Comparison of ENCODE assay signal across 1 cellular context in the genomic region with DNA sequence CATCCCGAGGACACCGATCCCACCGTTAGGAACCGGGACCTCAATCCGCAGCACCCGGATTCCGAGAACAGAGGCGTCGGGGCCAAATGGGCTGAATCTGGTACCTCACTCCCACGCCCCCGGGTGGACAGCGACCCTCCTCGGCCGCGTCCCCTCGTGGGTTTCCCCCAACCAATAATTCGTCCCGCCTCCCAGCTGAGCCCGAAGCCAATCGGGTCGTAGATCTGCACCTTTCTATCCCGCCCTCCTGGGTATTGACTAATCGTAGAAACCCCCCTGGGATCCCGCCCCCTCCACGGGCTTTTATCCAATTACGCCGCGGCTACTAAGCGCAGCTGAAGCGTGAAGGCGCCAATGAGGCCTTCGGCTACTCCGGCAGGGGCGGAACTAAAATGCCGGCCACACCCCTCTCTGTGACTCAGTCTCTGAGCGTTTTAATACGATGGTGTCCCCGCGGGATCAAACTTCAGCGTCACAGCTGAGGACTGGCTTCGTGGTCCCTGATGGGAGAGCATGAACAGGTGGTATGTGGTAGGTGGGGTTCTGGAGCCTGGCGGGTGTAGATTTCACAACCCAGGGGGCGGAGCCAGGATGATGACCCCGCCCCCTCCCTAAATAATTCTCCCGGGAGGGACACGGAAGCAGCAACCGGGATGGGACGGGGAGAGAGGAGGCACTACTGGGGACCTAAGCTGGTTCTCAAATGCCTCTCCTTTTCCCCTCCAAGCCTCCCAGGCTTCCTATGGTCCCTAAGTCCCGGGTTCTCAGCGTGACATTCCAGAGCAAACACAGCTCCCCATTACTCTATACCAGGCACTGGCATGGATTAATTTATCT.
TF ChIP-seq lines count a peak whose summit lies in the region.

A gene with protein sequence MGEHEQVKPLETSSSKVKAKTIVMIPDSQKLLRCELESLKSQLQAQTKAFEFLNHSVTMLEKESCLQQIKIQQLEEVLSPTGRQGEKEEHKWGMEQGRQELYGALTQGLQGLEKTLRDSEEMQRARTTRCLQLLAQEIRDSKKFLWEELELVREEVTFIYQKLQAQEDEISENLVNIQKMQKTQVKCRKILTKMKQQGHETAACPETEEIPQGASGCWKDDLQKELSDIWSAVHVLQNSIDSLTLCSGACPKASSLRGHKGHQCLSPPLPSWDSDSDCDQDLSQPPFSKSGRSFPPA (plus strand): TSS at position 416 of the 837 bp plus-strand sequence. CDS start 88 bp downstream, at position 504.
A gene (minus strand): TSS at position 165 of the 837 bp plus-strand sequence. CDS start 649 bp downstream, outside the sequence.

TF ChIP-seq in K562, 482 proteins besides CTCF, POLR2A, EP300 and RAD21 (continued from another document and continues in another):
- TF ChIP-seq, protein P1, sequence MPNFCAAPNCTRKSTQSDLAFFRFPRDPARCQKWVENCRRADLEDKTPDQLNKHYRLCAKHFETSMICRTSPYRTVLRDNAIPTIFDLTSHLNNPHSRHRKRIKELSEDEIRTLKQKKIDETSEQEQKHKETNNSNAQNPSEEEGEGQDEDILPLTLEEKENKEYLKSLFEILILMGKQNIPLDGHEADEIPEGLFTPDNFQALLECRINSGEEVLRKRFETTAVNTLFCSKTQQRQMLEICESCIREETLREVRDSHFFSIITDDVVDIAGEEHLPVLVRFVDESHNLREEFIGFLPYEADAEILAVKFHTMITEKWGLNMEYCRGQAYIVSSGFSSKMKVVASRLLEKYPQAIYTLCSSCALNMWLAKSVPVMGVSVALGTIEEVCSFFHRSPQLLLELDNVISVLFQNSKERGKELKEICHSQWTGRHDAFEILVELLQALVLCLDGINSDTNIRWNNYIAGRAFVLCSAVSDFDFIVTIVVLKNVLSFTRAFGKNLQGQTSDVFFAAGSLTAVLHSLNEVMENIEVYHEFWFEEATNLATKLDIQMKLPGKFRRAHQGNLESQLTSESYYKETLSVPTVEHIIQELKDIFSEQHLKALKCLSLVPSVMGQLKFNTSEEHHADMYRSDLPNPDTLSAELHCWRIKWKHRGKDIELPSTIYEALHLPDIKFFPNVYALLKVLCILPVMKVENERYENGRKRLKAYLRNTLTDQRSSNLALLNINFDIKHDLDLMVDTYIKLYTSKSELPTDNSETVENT (CRISPR knock-in tag; IDR thresholded peaks at IDR 0.05): 0 out of 2 replicates have a peak, but pooled peaks have one; percentile 31
- TF ChIP-seq, protein P2, sequence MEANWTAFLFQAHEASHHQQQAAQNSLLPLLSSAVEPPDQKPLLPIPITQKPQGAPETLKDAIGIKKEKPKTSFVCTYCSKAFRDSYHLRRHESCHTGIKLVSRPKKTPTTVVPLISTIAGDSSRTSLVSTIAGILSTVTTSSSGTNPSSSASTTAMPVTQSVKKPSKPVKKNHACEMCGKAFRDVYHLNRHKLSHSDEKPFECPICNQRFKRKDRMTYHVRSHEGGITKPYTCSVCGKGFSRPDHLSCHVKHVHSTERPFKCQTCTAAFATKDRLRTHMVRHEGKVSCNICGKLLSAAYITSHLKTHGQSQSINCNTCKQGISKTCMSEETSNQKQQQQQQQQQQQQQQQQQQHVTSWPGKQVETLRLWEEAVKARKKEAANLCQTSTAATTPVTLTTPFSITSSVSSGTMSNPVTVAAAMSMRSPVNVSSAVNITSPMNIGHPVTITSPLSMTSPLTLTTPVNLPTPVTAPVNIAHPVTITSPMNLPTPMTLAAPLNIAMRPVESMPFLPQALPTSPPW (CRISPR knock-in tag; IDR thresholded peaks at IDR 0.05): peak; percentile 45; the same call in 1 of the 2 replicates
- TF ChIP-seq SAFB2 (IDR thresholded peaks at IDR 0.05; ENCODE audit: borderline replicate concordance, low read depth, low read length, severe bottlenecking) (no peak), JUND (IDR thresholded peaks at IDR 0.05; ENCODE audit: borderline replicate concordance, low read depth, low read length) (peak; percentile 87), JUND (tag; IDR thresholded peaks at IDR 0.05; ENCODE audit: borderline replicate concordance, low read depth, low read length) (peak; percentile 80; the same call in 1 of the 3 replicates), DACH1 (IDR thresholded peaks at IDR 0.05; ENCODE audit: partially characterized antibody) (peak; percentile 80), CREM (IDR thresholded peaks at IDR 0.05; ENCODE audit: low read depth) (peak; percentile 80), SETDB1 (IDR thresholded peaks at IDR 0.05; ENCODE audit: low read length) (no peak), ELF2 (CRISPR knock-in tag; IDR thresholded peaks at IDR 0.05) (peak; percentile 66), ZBTB1 (CRISPR knock-in tag; IDR thresholded peaks at IDR 0.05; ENCODE audit: borderline replicate concordance, low read depth) (no peak), TOE1 (IDR thresholded peaks at IDR 0.05; ENCODE audit: borderline replicate concordance) (0 out of 2 replicates have a peak, but pooled peaks have one; percentile 47), TOE1 (CRISPR knock-in tag; IDR thresholded peaks at IDR 0.05; ENCODE audit: borderline replicate concordance, low read depth) (no peak), RBFOX2 (IDR thresholded peaks at IDR 0.05; ENCODE audit: low read depth, low read length) (peak; percentile 45), SP2 (IDR thresholded peaks at IDR 0.05; ENCODE audit: extremely low read depth, low read depth, low read length, poor library complexity, severe bottlenecking) (peak; percentile 91), KLF16 (IDR thresholded peaks at IDR 0.05) (peak; percentile 61; the same call in 1 of the 2 replicates), CBFA2T3 (IDR thresholded peaks at IDR 0.05) (0 out of 2 replicates have a peak, but pooled peaks have one; percentile 13), JUN (IDR thresholded peaks at IDR 0.05; ENCODE audit: borderline replicate concordance, low read depth, low read length) (peak; percentile 15; the same call in 1 of the 2 replicates), JUN (CRISPR knock-in tag; IDR thresholded peaks at IDR 0.05; ENCODE audit: borderline replicate concordance) (no peak), SMARCA5 (IDR thresholded peaks at IDR 0.05) (no peak), DPF2 (IDR thresholded peaks at IDR 0.05) (0 out of 2 replicates have a peak, but pooled peaks have one; percentile 9), RB1 (IDR thresholded peaks at IDR 0.05; ENCODE audit: low read depth) (0 out of 2 replicates have a peak, but pooled peaks have one; percentile 16), KDM5B (IDR thresholded peaks at IDR 0.05; ENCODE audit: insufficient replicate concordance, low read depth, low read length) (peak; percentile 25), CHD2 (IDR thresholded peaks at IDR 0.05; ENCODE audit: low read depth, low read length) (peak; percentile 76), MYC (IDR thresholded peaks at IDR 0.05; ENCODE audit: low read depth, low read length) (0 out of 2 replicates have a peak, but pooled peaks have one; percentile 12), MYC (CRISPR knock-in tag; IDR thresholded peaks at IDR 0.05; ENCODE audit: borderline replicate concordance, low read depth) (no peak; the same call in 1 of the 2 replicates), CREB1 (IDR thresholded peaks at IDR 0.05) (peak; percentile 81), CREB1 (CRISPR knock-in tag; IDR thresholded peaks at IDR 0.05) (peak; percentile 67; the same call in 1 of the 2 replicates), MAZ (CRISPR knock-in tag; conservative IDR thresholded peaks at IDR 0.05 in 1 of 2, IDR thresholded peaks at IDR 0.05 in 1 of 2) (peak in 1 of 2 experiments; percentile 23; a peak in 1 of 4 replicates), RBM25 (IDR thresholded peaks at IDR 0.05; ENCODE audit: low read depth, low read length, severe bottlenecking) (peak; percentile 71), SP1 (CRISPR knock-in tag; IDR thresholded peaks at IDR 0.05) (peak; percentile 89)
- TF ChIP-seq, protein P3, sequence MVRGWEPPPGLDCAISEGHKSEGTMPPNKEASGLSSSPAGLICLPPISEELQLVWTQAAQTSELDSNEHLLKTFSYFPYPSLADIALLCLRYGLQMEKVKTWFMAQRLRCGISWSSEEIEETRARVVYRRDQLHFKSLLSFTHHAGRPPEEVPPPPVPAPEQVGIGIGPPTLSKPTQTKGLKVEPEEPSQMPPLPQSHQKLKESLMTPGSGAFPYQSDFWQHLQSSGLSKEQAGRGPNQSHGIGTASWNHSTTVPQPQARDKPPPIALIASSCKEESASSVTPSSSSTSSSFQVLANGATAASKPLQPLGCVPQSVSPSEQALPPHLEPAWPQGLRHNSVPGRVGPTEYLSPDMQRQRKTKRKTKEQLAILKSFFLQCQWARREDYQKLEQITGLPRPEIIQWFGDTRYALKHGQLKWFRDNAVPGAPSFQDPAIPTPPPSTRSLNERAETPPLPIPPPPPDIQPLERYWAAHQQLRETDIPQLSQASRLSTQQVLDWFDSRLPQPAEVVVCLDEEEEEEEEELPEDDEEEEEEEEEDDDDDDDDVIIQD (CRISPR knock-in tag; IDR thresholded peaks at IDR 0.05): no peak
- TF ChIP-seq, protein P4, sequence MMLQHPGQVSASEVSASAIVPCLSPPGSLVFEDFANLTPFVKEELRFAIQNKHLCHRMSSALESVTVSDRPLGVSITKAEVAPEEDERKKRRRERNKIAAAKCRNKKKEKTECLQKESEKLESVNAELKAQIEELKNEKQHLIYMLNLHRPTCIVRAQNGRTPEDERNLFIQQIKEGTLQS (IDR thresholded peaks at IDR 0.05): peak; percentile 80
- TF ChIP-seq, protein P4 (CRISPR knock-in tag; conservative IDR thresholded peaks at IDR 0.05): no peak
- TF ChIP-seq, protein P5, sequence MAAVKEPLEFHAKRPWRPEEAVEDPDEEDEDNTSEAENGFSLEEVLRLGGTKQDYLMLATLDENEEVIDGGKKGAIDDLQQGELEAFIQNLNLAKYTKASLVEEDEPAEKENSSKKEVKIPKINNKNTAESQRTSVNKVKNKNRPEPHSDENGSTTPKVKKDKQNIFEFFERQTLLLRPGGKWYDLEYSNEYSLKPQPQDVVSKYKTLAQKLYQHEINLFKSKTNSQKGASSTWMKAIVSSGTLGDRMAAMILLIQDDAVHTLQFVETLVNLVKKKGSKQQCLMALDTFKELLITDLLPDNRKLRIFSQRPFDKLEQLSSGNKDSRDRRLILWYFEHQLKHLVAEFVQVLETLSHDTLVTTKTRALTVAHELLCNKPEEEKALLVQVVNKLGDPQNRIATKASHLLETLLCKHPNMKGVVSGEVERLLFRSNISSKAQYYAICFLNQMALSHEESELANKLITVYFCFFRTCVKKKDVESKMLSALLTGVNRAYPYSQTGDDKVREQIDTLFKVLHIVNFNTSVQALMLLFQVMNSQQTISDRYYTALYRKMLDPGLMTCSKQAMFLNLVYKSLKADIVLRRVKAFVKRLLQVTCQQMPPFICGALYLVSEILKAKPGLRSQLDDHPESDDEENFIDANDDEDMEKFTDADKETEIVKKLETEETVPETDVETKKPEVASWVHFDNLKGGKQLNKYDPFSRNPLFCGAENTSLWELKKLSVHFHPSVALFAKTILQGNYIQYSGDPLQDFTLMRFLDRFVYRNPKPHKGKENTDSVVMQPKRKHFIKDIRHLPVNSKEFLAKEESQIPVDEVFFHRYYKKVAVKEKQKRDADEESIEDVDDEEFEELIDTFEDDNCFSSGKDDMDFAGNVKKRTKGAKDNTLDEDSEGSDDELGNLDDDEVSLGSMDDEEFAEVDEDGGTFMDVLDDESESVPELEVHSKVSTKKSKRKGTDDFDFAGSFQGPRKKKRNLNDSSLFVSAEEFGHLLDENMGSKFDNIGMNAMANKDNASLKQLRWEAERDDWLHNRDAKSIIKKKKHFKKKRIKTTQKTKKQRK (IDR thresholded peaks at IDR 0.05; ENCODE audit: borderline replicate concordance, low read depth, low read length): peak; percentile 95
- TF ChIP-seq, protein P6, sequence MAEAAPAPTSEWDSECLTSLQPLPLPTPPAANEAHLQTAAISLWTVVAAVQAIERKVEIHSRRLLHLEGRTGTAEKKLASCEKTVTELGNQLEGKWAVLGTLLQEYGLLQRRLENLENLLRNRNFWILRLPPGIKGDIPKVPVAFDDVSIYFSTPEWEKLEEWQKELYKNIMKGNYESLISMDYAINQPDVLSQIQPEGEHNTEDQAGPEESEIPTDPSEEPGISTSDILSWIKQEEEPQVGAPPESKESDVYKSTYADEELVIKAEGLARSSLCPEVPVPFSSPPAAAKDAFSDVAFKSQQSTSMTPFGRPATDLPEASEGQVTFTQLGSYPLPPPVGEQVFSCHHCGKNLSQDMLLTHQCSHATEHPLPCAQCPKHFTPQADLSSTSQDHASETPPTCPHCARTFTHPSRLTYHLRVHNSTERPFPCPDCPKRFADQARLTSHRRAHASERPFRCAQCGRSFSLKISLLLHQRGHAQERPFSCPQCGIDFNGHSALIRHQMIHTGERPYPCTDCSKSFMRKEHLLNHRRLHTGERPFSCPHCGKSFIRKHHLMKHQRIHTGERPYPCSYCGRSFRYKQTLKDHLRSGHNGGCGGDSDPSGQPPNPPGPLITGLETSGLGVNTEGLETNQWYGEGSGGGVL (CRISPR knock-in tag; IDR thresholded peaks at IDR 0.05): no peak
- TF ChIP-seq, protein P7, sequence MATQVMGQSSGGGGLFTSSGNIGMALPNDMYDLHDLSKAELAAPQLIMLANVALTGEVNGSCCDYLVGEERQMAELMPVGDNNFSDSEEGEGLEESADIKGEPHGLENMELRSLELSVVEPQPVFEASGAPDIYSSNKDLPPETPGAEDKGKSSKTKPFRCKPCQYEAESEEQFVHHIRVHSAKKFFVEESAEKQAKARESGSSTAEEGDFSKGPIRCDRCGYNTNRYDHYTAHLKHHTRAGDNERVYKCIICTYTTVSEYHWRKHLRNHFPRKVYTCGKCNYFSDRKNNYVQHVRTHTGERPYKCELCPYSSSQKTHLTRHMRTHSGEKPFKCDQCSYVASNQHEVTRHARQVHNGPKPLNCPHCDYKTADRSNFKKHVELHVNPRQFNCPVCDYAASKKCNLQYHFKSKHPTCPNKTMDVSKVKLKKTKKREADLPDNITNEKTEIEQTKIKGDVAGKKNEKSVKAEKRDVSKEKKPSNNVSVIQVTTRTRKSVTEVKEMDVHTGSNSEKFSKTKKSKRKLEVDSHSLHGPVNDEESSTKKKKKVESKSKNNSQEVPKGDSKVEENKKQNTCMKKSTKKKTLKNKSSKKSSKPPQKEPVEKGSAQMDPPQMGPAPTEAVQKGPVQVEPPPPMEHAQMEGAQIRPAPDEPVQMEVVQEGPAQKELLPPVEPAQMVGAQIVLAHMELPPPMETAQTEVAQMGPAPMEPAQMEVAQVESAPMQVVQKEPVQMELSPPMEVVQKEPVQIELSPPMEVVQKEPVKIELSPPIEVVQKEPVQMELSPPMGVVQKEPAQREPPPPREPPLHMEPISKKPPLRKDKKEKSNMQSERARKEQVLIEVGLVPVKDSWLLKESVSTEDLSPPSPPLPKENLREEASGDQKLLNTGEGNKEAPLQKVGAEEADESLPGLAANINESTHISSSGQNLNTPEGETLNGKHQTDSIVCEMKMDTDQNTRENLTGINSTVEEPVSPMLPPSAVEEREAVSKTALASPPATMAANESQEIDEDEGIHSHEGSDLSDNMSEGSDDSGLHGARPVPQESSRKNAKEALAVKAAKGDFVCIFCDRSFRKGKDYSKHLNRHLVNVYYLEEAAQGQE (CRISPR knock-in tag; IDR thresholded peaks at IDR 0.05; ENCODE audit: low read depth): no peak
- TF ChIP-seq, protein P8, sequence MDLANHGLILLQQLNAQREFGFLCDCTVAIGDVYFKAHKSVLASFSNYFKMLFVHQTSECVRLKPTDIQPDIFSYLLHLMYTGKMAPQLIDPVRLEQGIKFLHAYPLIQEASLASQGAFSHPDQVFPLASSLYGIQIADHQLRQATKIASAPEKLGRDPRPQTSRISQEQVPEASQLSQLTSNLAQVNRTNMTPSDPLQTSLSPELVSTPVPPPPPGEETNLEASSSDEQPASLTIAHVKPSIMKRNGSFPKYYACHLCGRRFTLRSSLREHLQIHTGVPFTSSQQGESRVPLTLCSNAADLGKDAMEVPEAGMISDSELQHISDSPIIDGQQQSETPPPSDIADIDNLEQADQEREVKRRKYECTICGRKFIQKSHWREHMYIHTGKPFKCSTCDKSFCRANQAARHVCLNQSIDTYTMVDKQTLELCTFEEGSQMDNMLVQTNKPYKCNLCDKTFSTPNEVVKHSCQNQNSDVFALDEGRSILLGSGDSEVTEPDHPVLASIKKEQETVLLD (IDR thresholded peaks at IDR 0.05): 0 out of 2 replicates have a peak, but pooled peaks have one; percentile 61
